32 cellular contexts compared by ENCODE assay signal in genomic region chr2:179636100-179636980, GRCh38.
DNase-seq lines count a peak whose midpoint lies in the region; ATAC-seq and TF ChIP-seq lines count a peak whose summit lies in the region.
"Had no signal": no experiment of that assay in that cellular context is flagged by ENCODE, and none has a peak within 500 bp of the region (broad histone marks: within the 10 kb centered on the region; RNA-seq: fewer than 3 reads in every experiment).

No MANE protein-coding gene starts in this region.

- peaks cover 21% of the 10 kb centered on the region for H3K9me3 Mint-ChIP-seq in nephron
- H3K9me3 Mint-ChIP-seq in activated naive CD8-positive, alpha-beta T cell treated with anti-CD3 and anti-CD28 coated beads, Interleukin-2, amount 50 U/mL, for 24 hours, result no peaks in the 10 kb centered on the region

- no peak for DNase-seq in right cardiac atrium
- DNase-seq in cardiac septum (ENCODE audit: low spot score), result no peak
- DNase-seq in kidney epithelial cell (ENCODE audit: low read depth), result peak; percentile 43
- DNase-seq in HT-29 (ENCODE audit: low spot score), result no peak
- DNase-seq in activated naive CD8-positive, alpha-beta T cell treated with anti-CD3 and anti-CD28 coated beads, Interleukin-2, amount 50 U/mL, for 24 hours, result no peak
- DNase-seq in MG63, result no peak
- DNase-seq: activated CD4-positive, alpha-beta T cell treated with anti-CD3 and anti-CD28 coated beads for 48 hours; activated effector memory CD4-positive, alpha-beta T cell treated with Interleukin-2 at 50 U/mL for 16 hours; activated T-cell treated with anti-CD3 and anti-CD28 coated beads, Interleukin-2, amount 50 U/mL, for 1 hour; AML-193; aorta; CD4-positive, CD25-positive, alpha-beta regulatory T cell; hippocampal formation; KG1; left ventricle myocardium superior; naive B cell; NCI-H1105 treated with DMSO at 0.1 percent for 48 hours; NCI-H187 treated with DMSO at 0.1 percent for 48 hours; NCI-H526; PC-9; SHP77; stimulated activated CD4-positive, alpha-beta T cell treated with anti-CD3 and anti-CD28 coated beads, Interleukin-1b, Interleukin-23, amount 100 ng/mL, for 48 hours; stimulated activated naive CD4-positive, alpha-beta T cell treated with Interleukin-2 at 50 U/mL for 16 hours; SW 1271; T-helper 9 cell; upper lobe of left lung; WERI-Rb-1 had no signal

- no peak overlapping the region for H3K4me3 ChIP-seq in right cardiac atrium (ENCODE audit: low read length)
- H3K4me3 ChIP-seq in kidney epithelial cell (ENCODE audit: low read depth, low read length), result no peak overlapping the region
- H3K4me3 ChIP-seq in MG63, result no peak overlapping the region
- H3K4me3 ChIP-seq: gastroesophageal sphincter, PC-9, suprapubic skin, upper lobe of left lung had no signal

- no peaks in the 10 kb centered on the region for H3K36me3 ChIP-seq in kidney epithelial cell (ENCODE audit: control insufficient read depth, insufficient read depth, low read length)
- H3K36me3 ChIP-seq in MG63, result no peaks in the 10 kb centered on the region
- H3K36me3 ChIP-seq: gastroesophageal sphincter, suprapubic skin, upper lobe of left lung, WERI-Rb-1 had no signal

- H3K36me3 Mint-ChIP-seq in nephron (ENCODE audit: low read depth), result peaks cover 11% of the 10 kb centered on the region
- H3K36me3 Mint-ChIP-seq in activated naive CD8-positive, alpha-beta T cell treated with anti-CD3 and anti-CD28 coated beads, Interleukin-2, amount 50 U/mL, for 24 hours (ENCODE audit: low read depth), result no peaks in the 10 kb centered on the region
- H3K36me3 Mint-ChIP-seq: activated naive CD8-positive, alpha-beta T cell; CD4-positive, CD25-positive, alpha-beta regulatory T cell; naive B cell had no signal

- intact Hi-C loops in right cardiac atrium (cut with DNase I), result no loop called here
- intact Hi-C loops in cardiac septum (cut with DNase I), result loop anchor here (5.0 kb wide), 1 partner anchor 41 kb away; no protein-coding TSS in a partner anchor

- H3K4me1 ChIP-seq in right cardiac atrium (ENCODE audit: control insufficient read depth, insufficient read depth, low read length), result no peaks in the 10 kb centered on the region

- H3K4me1 Mint-ChIP-seq in nephron, result peaks cover 26% of the 10 kb centered on the region
- H3K4me1 Mint-ChIP-seq in activated naive CD8-positive, alpha-beta T cell treated with anti-CD3 and anti-CD28 coated beads, Interleukin-2, amount 50 U/mL, for 24 hours, result no peaks in the 10 kb centered on the region
- H3K4me1 Mint-ChIP-seq: CD4-positive, CD25-positive, alpha-beta regulatory T cell; naive B cell had no signal

- TF ChIP-seq CTCF in kidney epithelial cell (IDR thresholded peaks at IDR 0.05; ENCODE audit: insufficient read depth, low read length, poor library complexity, severe bottlenecking) (no peak), nephron (IDR thresholded peaks at IDR 0.05; ENCODE audit: unreplicated experiment in 3 of 3) (no peak)

- H3K9me3 ChIP-seq in right cardiac atrium (ENCODE audit: control insufficient read depth, low read length) (no peaks in the 10 kb centered on the region), MG63 (no peaks in the 10 kb centered on the region)
- H3K9me3 ChIP-seq: gastroesophageal sphincter, suprapubic skin, upper lobe of left lung had no signal

- H3K27me3 ChIP-seq in right cardiac atrium (ENCODE audit: control insufficient read depth, insufficient read depth) (no peaks in the 10 kb centered on the region), kidney epithelial cell (ENCODE audit: control insufficient read depth, insufficient read depth, low read length) (no peaks in the 10 kb centered on the region), MG63 (peaks cover 3% of the 10 kb centered on the region; the same call in 1 of the 2 replicates)
- H3K27me3 ChIP-seq: gastroesophageal sphincter, suprapubic skin, upper lobe of left lung had no signal

- H3K27me3 Mint-ChIP-seq in nephron (ENCODE audit: low read depth), result peaks cover 4% of the 10 kb centered on the region
- H3K27me3 Mint-ChIP-seq in activated naive CD8-positive, alpha-beta T cell treated with anti-CD3 and anti-CD28 coated beads, Interleukin-2, amount 50 U/mL, for 24 hours, result no peaks in the 10 kb centered on the region
- H3K27me3 Mint-ChIP-seq: activated naive CD8-positive, alpha-beta T cell had no signal

- 61% methylated on average over 6 of the region's 6 CpGs for WGBS in right cardiac atrium

- peak overlapping the region; percentile 91 to 96 (median 95) for H3K27ac Mint-ChIP-seq in nephron
- H3K27ac Mint-ChIP-seq in activated naive CD8-positive, alpha-beta T cell treated with anti-CD3 and anti-CD28 coated beads, Interleukin-2, amount 50 U/mL, for 24 hours, result no peak overlapping the region
- H3K27ac Mint-ChIP-seq: activated naive CD8-positive, alpha-beta T cell; CD4-positive, CD25-positive, alpha-beta regulatory T cell; naive B cell had no signal

- ATAC-seq in right cardiac atrium, result peak in 1 of 2 donors; percentile 51
- ATAC-seq in activated naive CD8-positive, alpha-beta T cell treated with anti-CD3 and anti-CD28 coated beads, Interleukin-2, amount 50 U/mL, for 24 hours, result no peak
- ATAC-seq in GM18870 (IDR thresholded peaks at IDR 0.05; ENCODE audit: unreplicated experiment), result no peak
- ATAC-seq: gastroesophageal sphincter had no signal

- peak overlapping the region; percentile 10 to 69 (median 35) for H3K4me3 Mint-ChIP-seq in nephron
- no peak overlapping the region for H3K4me3 Mint-ChIP-seq in activated naive CD8-positive, alpha-beta T cell treated with anti-CD3 and anti-CD28 coated beads, Interleukin-2, amount 50 U/mL, for 24 hours
- H3K4me3 Mint-ChIP-seq: activated naive CD8-positive, alpha-beta T cell; CD4-positive, CD25-positive, alpha-beta regulatory T cell; naive B cell had no signal

- H3K27ac ChIP-seq in right cardiac atrium (ENCODE audit: low read length), result peak overlapping the region; percentile 58
- H3K27ac ChIP-seq: gastroesophageal sphincter, PC-9, suprapubic skin, upper lobe of left lung, WERI-Rb-1 had no signal
